2 cellular contexts compared by ENCODE assay signal in the genomic region with DNA sequence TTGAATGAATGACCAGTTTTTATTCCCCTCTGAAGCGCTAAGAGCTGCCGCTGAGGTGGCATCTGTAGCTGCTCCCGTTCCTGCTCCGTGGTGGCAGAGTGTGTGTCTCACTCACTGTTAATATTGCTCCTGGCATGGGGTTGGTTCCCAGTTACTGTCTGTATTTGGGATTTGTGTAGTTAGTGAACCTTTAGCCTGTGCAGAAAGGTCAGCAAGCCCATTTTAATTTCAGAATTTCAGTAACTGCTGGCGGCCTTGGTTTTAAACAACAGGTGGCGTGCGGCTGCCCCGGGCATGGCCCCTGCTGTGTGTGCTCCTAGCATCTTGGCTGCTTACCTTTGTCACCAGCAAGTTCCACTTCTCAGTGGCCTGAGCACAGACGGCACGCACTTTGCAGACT.
A peak's percentile ranks its signal among the peaks of the same experiment; 100 is the strongest.
TF ChIP-seq lines count a peak whose summit lies in the region.

No MANE protein-coding gene starts in this region.

TF ChIP-seq in liver, 16 proteins besides CTCF, POLR2A, EP300 and RAD21 (continued from another document):
- TF ChIP-seq FOXA2 (IDR thresholded peaks at IDR 0.05) (peak; percentile 10), REST (IDR thresholded peaks at IDR 0.05) (peak; percentile 21), HNF4A (conservative IDR thresholded peaks at IDR 0.05) (peak; percentile 47 to 56), TAF1 (conservative IDR thresholded peaks at IDR 0.05) (no peak), SP1 (IDR thresholded peaks at IDR 0.05) (no peak), NR2F2 (IDR thresholded peaks at IDR 0.05) (no peak)

TF ChIP-seq in HepG2, 621 proteins besides CTCF, POLR2A, EP300 and RAD21 (continued from another document):
- TF ChIP-seq, protein P1, sequence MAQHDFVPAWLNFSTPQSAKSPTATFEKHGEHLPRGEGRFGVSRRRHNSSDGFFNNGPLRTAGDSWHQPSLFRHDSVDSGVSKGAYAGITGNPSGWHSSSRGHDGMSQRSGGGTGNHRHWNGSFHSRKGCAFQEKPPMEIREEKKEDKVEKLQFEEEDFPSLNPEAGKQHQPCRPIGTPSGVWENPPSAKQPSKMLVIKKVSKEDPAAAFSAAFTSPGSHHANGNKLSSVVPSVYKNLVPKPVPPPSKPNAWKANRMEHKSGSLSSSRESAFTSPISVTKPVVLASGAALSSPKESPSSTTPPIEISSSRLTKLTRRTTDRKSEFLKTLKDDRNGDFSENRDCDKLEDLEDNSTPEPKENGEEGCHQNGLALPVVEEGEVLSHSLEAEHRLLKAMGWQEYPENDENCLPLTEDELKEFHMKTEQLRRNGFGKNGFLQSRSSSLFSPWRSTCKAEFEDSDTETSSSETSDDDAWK (CRISPR knock-in tag; IDR thresholded peaks at IDR 0.05), result no peak
- TF ChIP-seq ZNF326 (CRISPR knock-in tag; IDR thresholded peaks at IDR 0.05; ENCODE audit: borderline replicate concordance), result no peak
- TF ChIP-seq NONO (IDR thresholded peaks at IDR 0.05), result no peak
- TF ChIP-seq NONO (CRISPR knock-in tag; conservative IDR thresholded peaks at IDR 0.05), result no peak
- no peak for TF ChIP-seq NBN (conservative IDR thresholded peaks at IDR 0.05)
- TF ChIP-seq PATZ1 (CRISPR knock-in tag; IDR thresholded peaks at IDR 0.05), result no peak
